10 cellular contexts compared by ENCODE assay signal in genomic region chr16:50309527-50310307, GRCh38. TPM values are rescaled to one million over a fixed set of nuclear protein-coding genes. Genes with fewer than 3 reads are reported as not detected.
DNase-seq lines count a peak whose midpoint lies in the region; ATAC-seq and TF ChIP-seq lines count a peak whose summit lies in the region.
"Had no signal": no experiment of that assay in that cellular context is flagged by ENCODE, and none has a peak within 500 bp of the region (broad histone marks: within the 10 kb centered on the region; RNA-seq: fewer than 3 reads in every experiment).

No MANE protein-coding gene starts in this region.

- peaks cover 13% of the 10 kb centered on the region for H3K36me3 ChIP-seq in RWPE2 (ENCODE audit: low read depth)
- peaks cover 0 to 14% (median 12%) of the 10 kb centered on the region in 4 donors for H3K36me3 ChIP-seq in sigmoid colon

- H3K27me3 ChIP-seq in RWPE2 (ENCODE audit: insufficient read depth, poor library complexity, severe bottlenecking) (no peaks in the 10 kb centered on the region), sigmoid colon (no peaks in the 10 kb centered on the region)
- H3K27me3 ChIP-seq: left lung had no signal

- TF ChIP-seq POLR2A in sigmoid colon (IDR thresholded peaks at IDR 0.05) = no peak

- H3K9me3 ChIP-seq in RWPE2 (ENCODE audit: severe bottlenecking) = no peaks in the 10 kb centered on the region
- H3K9me3 ChIP-seq in sigmoid colon = no peaks in the 10 kb centered on the region
- H3K9me3 ChIP-seq: left lung had no signal

- DNase-seq in SHP77 treated with DMSO at 0.1 percent for 48 hours (lab: John Stamatoyannopoulos, UW) (peak; percentile 0), SHP77 (lab: John Stamatoyannopoulos, UW) (no peak), RWPE2 (ENCODE audit: low spot score) (no peak), epithelial cell of esophagus (ENCODE audit: low read depth) (peak; percentile 31), sigmoid colon (peak; percentile 60), NCI-H1436 (lab: John Stamatoyannopoulos, UW) (no peak)
- DNase-seq: GM23248 had no signal

- ATAC-seq in RWPE2 (ENCODE audit: low read depth) (peak; percentile 52), HG03354 (IDR thresholded peaks at IDR 0.05; ENCODE audit: poor library complexity, severe bottlenecking, unreplicated experiment) (no peak), GM19397 (IDR thresholded peaks at IDR 0.05; ENCODE audit: unreplicated experiment) (no peak)
- ATAC-seq: left lung had no signal

- H3K27ac ChIP-seq in RWPE2 (ENCODE audit: poor library complexity, severe bottlenecking) (no peak overlapping the region), sigmoid colon (no peak overlapping the region)
- H3K27ac ChIP-seq: GM23248, left lung had no signal

- 77 to 81% methylated on average over 15 of the region's 15 CpGs for WGBS in sigmoid colon, 2 donors

- no peak for TF ChIP-seq EP300 in sigmoid colon (IDR thresholded peaks at IDR 0.05)

- no peak overlapping the region for H3K4me3 ChIP-seq in RWPE2 (ENCODE audit: severe bottlenecking)
- H3K4me3 ChIP-seq in epithelial cell of esophagus (ENCODE audit: low read length) = no peak overlapping the region
- no peak overlapping the region for H3K4me3 ChIP-seq in sigmoid colon
- H3K4me3 ChIP-seq: GM23248, left lung had no signal

- H3K4me1 ChIP-seq in RWPE2 (ENCODE audit: insufficient read depth, poor library complexity, severe bottlenecking) (no peaks in the 10 kb centered on the region), sigmoid colon (peaks cover 0 to 5% (median 0%) of the 10 kb centered on the region in 4 donors)

- TF ChIP-seq CTCF in RWPE2 (IDR thresholded peaks at IDR 0.05; ENCODE audit: poor library complexity, severe bottlenecking) (no peak), epithelial cell of esophagus (IDR thresholded peaks at IDR 0.05; ENCODE audit: insufficient read depth, low read depth, low read length, missing control alignments) (no peak), sigmoid colon (IDR thresholded peaks at IDR 0.05) (no peak)

- intact Hi-C loops in sigmoid colon (cut with DNase I) = loop anchor here (10.0 kb wide), 1 partner anchor 65 kb away; no protein-coding TSS in a partner anchor

RNA-seq across cellular contexts. Expression of gene ADCY7, which starts 43.4 kb away (rescaled TPM):
- 10 to 100 TPM in 3 of 4 donors, 1 to 10 TPM in 1; 8.9 to 16.8 (median 11.3) TPM for total RNA-seq in sigmoid colon
- 10 to 100 TPM in 1 of 3 donors, 1 to 10 TPM in 2; 1.2 to 24.0 (median 1.8) TPM for polyA plus RNA-seq in sigmoid colon

RNA-seq across cellular contexts. Expression of gene BRD7, which starts 59.1 kb away (rescaled TPM):
- total RNA-seq in sigmoid colon = 10 to 100 TPM; 52.0 to 56.4 (median 53.7) TPM
- polyA plus RNA-seq in sigmoid colon = 10 to 100 TPM; 34.2 to 38.6 (median 38.6) TPM

Comparison
In these comparisons a context has a peak if more than half of its experiments do, and no peak if none do; other contexts are left out.
1. DNase-seq: peak in SHP77 treated with DMSO at 0.1 percent for 48 hours (single experiment), epithelial cell of esophagus (single experiment) and sigmoid colon (single experiment); none in SHP77 (0 of 2), RWPE2 (single experiment) and NCI-H1436 (single experiment).